8 cellular contexts compared by ENCODE assay signal in the genomic region with DNA sequence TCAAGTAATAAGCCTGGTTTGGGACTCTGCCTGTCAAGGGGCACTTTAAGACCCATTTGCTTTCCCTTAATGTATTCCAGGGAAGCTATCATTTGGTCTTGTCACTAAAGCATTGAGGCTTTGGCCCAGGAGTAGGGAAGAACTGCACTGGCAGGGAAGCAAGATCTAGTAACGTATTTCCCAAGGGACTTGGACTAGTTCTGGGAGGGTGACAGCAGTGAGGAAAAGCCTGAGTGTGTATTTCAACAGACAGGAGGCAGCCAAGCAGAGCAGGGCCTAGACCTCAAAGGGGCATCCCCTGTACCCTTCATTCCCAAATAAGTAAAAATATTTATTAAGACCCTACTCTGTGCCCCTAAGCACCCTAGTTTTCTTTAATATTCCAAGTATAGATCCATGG.
"Had no signal": no experiment of that assay in that cellular context is flagged by ENCODE, and none has a peak within 500 bp of the region (broad histone marks: within the 10 kb centered on the region; RNA-seq: fewer than 3 reads in every experiment).

No MANE protein-coding gene starts in this region.

- H3K4me3 Mint-ChIP-seq: HFFc6, IgD-negative memory B cell had no signal

- H3K4me1 ChIP-seq: HAP-1 had no signal

- ATAC-seq: HCT116, HepG2 had no signal

- H3K27ac Mint-ChIP-seq: HFFc6, IgD-negative memory B cell had no signal

- H3K36me3 ChIP-seq: HAP-1 had no signal

- H3K27me3 Mint-ChIP-seq: IgD-negative memory B cell had no signal

- DNase-seq: GOT3, H7, HFFc6 had no signal

- H3K36me3 Mint-ChIP-seq: IgD-negative memory B cell had no signal

- H3K9me3 Mint-ChIP-seq: HFFc6 had no signal

- H3K27ac ChIP-seq: HL-60 had no signal

- H3K9me3 ChIP-seq: HAP-1 had no signal

- H3K4me3 ChIP-seq: HAP-1 had no signal
